In genomic region chr6:31585531-31585930, GRCh38 we compare ENCODE assay signal across 8 cellular contexts. TPM values are rescaled to one million over a fixed set of nuclear protein-coding genes. Genes with fewer than 3 reads are reported as not detected.
DNase-seq lines count a peak whose midpoint lies in the region; ATAC-seq lines count a peak whose summit lies in the region.

No MANE protein-coding gene starts in this region.

- peak; percentile 6 to 28 for ATAC-seq in naive thymus-derived CD8-positive, alpha-beta T cell
- ATAC-seq in HG03159 (IDR thresholded peaks at IDR 0.05; ENCODE audit: unreplicated experiment) (no peak), GM21619 (IDR thresholded peaks at IDR 0.05; ENCODE audit: unreplicated experiment) (no peak)

- H3K27me3 Mint-ChIP-seq in activated naive CD8-positive, alpha-beta T cell treated with anti-CD3 and anti-CD28 coated beads for 36 hours, result no peaks in the 10 kb centered on the region
- no peaks in the 10 kb centered on the region for H3K27me3 Mint-ChIP-seq in naive thymus-derived CD8-positive, alpha-beta T cell

- H3K4me1 Mint-ChIP-seq in activated naive CD8-positive, alpha-beta T cell treated with anti-CD3 and anti-CD28 coated beads for 36 hours, result peaks cover 52% of the 10 kb centered on the region
- peaks cover 39 to 81% (median 74%) of the 10 kb centered on the region in 4 donors for H3K4me1 Mint-ChIP-seq in naive thymus-derived CD8-positive, alpha-beta T cell

- no peak overlapping the region for H3K4me3 ChIP-seq in Karpas-422 (ENCODE audit: low read length)

- no peaks in the 10 kb centered on the region for H3K27me3 ChIP-seq in Karpas-422 (ENCODE audit: low read length)

- H3K36me3 ChIP-seq in Karpas-422 (ENCODE audit: insufficient read depth, low read length), result no peaks in the 10 kb centered on the region

- peaks cover 46% of the 10 kb centered on the region for H3K4me1 ChIP-seq in Karpas-422 (ENCODE audit: low read length)

- no peaks in the 10 kb centered on the region for H3K9me3 Mint-ChIP-seq in activated naive CD8-positive, alpha-beta T cell treated with anti-CD3 and anti-CD28 coated beads for 36 hours
- H3K9me3 Mint-ChIP-seq in naive thymus-derived CD8-positive, alpha-beta T cell, result no peaks in the 10 kb centered on the region

- peak overlapping the region; percentile 40 for H3K4me2 ChIP-seq in Karpas-422 (ENCODE audit: low read depth, low read length, poor library complexity, severe bottlenecking)

- H2AFZ ChIP-seq in Karpas-422 (ENCODE audit: low read length), result no peak overlapping the region

- H3K27ac Mint-ChIP-seq in activated naive CD8-positive, alpha-beta T cell treated with anti-CD3 and anti-CD28 coated beads for 36 hours, result peak overlapping the region; percentile 96
- H3K27ac Mint-ChIP-seq in naive thymus-derived CD8-positive, alpha-beta T cell, result peak overlapping the region; percentile 92 to 100 (median 98)

- no peaks in the 10 kb centered on the region for H4K20me1 ChIP-seq in Karpas-422 (ENCODE audit: insufficient read depth, low read depth, low read length)

- H3K4me3 Mint-ChIP-seq in activated naive CD8-positive, alpha-beta T cell treated with anti-CD3 and anti-CD28 coated beads for 36 hours, result peak overlapping the region; percentile 78
- H3K4me3 Mint-ChIP-seq in naive thymus-derived CD8-positive, alpha-beta T cell, result peak overlapping the region; percentile 51 to 89 (median 83)

- H3K9me3 ChIP-seq in Karpas-422 (ENCODE audit: low read length), result no peaks in the 10 kb centered on the region

- POLR2A ChIA-PET in naive thymus-derived CD8-positive, alpha-beta T cell (lab: Charles Lee), result interaction anchor here (0.5 to 38.0 kb wide), 9 partner anchors 0 to 1387 kb away, joined by 3 to 1584 read pairs (median 9); partner anchors contain the start of genes BAG6, DDX39B, LST1 and LTA

- H3K27ac ChIP-seq in Karpas-422 (ENCODE audit: low read length), result peak overlapping the region; percentile 76

- DNase-seq in ELF-1 (ENCODE audit: low read depth, low spot score) (peak; percentile 61), Karpas-422 (peak; percentile 91), HK-2 (ENCODE audit: unreplicated experiment) (no peak)
- peak; percentile 39 for DNase-seq in activated naive CD8-positive, alpha-beta T cell treated with anti-CD3 and anti-CD28 coated beads for 36 hours
- peak in 4 of 10 donors; percentile 30 to 67 (median 50) for DNase-seq in naive thymus-derived CD8-positive, alpha-beta T cell
- no peak for DNase-seq in activated CD4-positive, CD25-positive, alpha-beta regulatory T cell (lab: John Stamatoyannopoulos, UW)

- peaks cover 33% of the 10 kb centered on the region for H3K36me3 Mint-ChIP-seq in activated naive CD8-positive, alpha-beta T cell treated with anti-CD3 and anti-CD28 coated beads for 36 hours
- peaks cover 7 to 15% (median 9%) of the 10 kb centered on the region in 3 donors for H3K36me3 Mint-ChIP-seq in naive thymus-derived CD8-positive, alpha-beta T cell

- H3K9ac ChIP-seq in Karpas-422 (ENCODE audit: low read length), result peak overlapping the region; percentile 38

- H3K9me2 ChIP-seq in Karpas-422 (replicated peaks; ENCODE audit: insufficient read depth, low read length), result no peaks in the 10 kb centered on the region

- peaks cover 9% of the 10 kb centered on the region; the same call in 1 of the 2 replicates for H3K79me2 ChIP-seq in Karpas-422 (ENCODE audit: low read length)

RNA-seq across cellular contexts. Expression of gene LST1, which starts 0.5 kb away (rescaled TPM):
- 5.1 and 6.6 TPM in 2 replicates for total RNA-seq in Karpas-422 (2014; rRNA removed; shearing (Covaris generic); ENCODE audit: low replicate concordance)
- total RNA-seq in activated naive CD8-positive, alpha-beta T cell treated with anti-CD3 and anti-CD28 coated beads for 36 hours, result 10 to 100 TPM; 29.1 TPM
- total RNA-seq in naive thymus-derived CD8-positive, alpha-beta T cell, result 10 to 100 TPM; 13.7 to 19.1 TPM
- polyA plus RNA-seq in naive thymus-derived CD8-positive, alpha-beta T cell, result 10 to 100 TPM; 13.4 to 18.0 (median 15.0) TPM

RNA-seq across cellular contexts. Expression of gene LTB, which starts 3.3 kb away (rescaled TPM):
- total RNA-seq in Karpas-422 (2014; rRNA removed; shearing (Covaris generic); ENCODE audit: low replicate concordance), result 74.1 and 241 TPM in 2 replicates
- 100 to 1,000 TPM; 273 TPM for total RNA-seq in activated naive CD8-positive, alpha-beta T cell treated with anti-CD3 and anti-CD28 coated beads for 36 hours
- total RNA-seq in naive thymus-derived CD8-positive, alpha-beta T cell, result 100 to 1,000 TPM; 450 to 469 TPM
- polyA plus RNA-seq in naive thymus-derived CD8-positive, alpha-beta T cell, result 1,000 to 10,000 TPM in 2 of 3 donors, 100 to 1,000 TPM in 1; 707 to 1,760 (median 1,173) TPM

RNA-seq across cellular contexts. Expression of gene NCR3, which starts 7.3 kb away (rescaled TPM):
- not detected in 2 replicates for total RNA-seq in Karpas-422 (2014; rRNA removed; shearing (Covaris generic); ENCODE audit: low replicate concordance)
- total RNA-seq in activated naive CD8-positive, alpha-beta T cell treated with anti-CD3 and anti-CD28 coated beads for 36 hours, result 10 to 100 TPM; 28.7 to 31.2 TPM
- total RNA-seq in naive thymus-derived CD8-positive, alpha-beta T cell, result 1 to 10 TPM; 8.5 to 8.8 TPM
- 10 to 100 TPM; 54.3 to 86.3 (median 76.0) TPM for polyA plus RNA-seq in naive thymus-derived CD8-positive, alpha-beta T cell

RNA-seq across cellular contexts. Expression of gene TNF, which starts 10.2 kb away (rescaled TPM):
- total RNA-seq in Karpas-422 (2014; rRNA removed; shearing (Covaris generic); ENCODE audit: low replicate concordance), result 223 and 233 TPM in 2 replicates
- 100 to 1,000 TPM; 114 to 115 TPM for total RNA-seq in activated naive CD8-positive, alpha-beta T cell treated with anti-CD3 and anti-CD28 coated beads for 36 hours
- 1 to 10 TPM; 2.1 to 2.3 TPM for total RNA-seq in naive thymus-derived CD8-positive, alpha-beta T cell
- polyA plus RNA-seq in naive thymus-derived CD8-positive, alpha-beta T cell, result under 1 TPM; 0.11 to 0.53 (median 0.37) TPM

RNA-seq across cellular contexts. Expression of gene LTA, which starts 13.4 kb away (rescaled TPM):
- 71.1 and 128 TPM in 2 replicates for total RNA-seq in Karpas-422 (2014; rRNA removed; shearing (Covaris generic); ENCODE audit: low replicate concordance)
- 100 to 1,000 TPM; 328 to 335 TPM for total RNA-seq in activated naive CD8-positive, alpha-beta T cell treated with anti-CD3 and anti-CD28 coated beads for 36 hours
- 10 to 100 TPM; 14.3 to 16.2 TPM for total RNA-seq in naive thymus-derived CD8-positive, alpha-beta T cell
- 10 to 100 TPM; 11.0 to 40.1 (median 29.9) TPM for polyA plus RNA-seq in naive thymus-derived CD8-positive, alpha-beta T cell

Comparison
In these comparisons a context has a peak if more than half of its experiments do, and no peak if none do; other contexts are left out.
1. DNase-seq: peak in ELF-1 (single experiment), Karpas-422 (single experiment) and activated naive CD8-positive, alpha-beta T cell treated with anti-CD3 and anti-CD28 coated beads for 36 hours (single experiment); none in HK-2 (single experiment) and activated CD4-positive, CD25-positive, alpha-beta regulatory T cell (0 of 4).
2. ATAC-seq: peak in naive thymus-derived CD8-positive, alpha-beta T cell (2 of 2); none in HG03159 (single experiment) and GM21619 (single experiment).